Comparison of ENCODE assay signal across 10 cellular contexts in genomic region chr16:89534147-89534788, GRCh38. TPM values are rescaled to one million over a fixed set of nuclear protein-coding genes. Genes with fewer than 3 reads are reported as not detected.
DNase-seq lines count a peak whose midpoint lies in the region; ATAC-seq and TF ChIP-seq lines count a peak whose summit lies in the region.
"Had no signal": no experiment of that assay in that cellular context is flagged by ENCODE, and none has a peak within 500 bp of the region (broad histone marks: within the 10 kb centered on the region; RNA-seq: fewer than 3 reads in every experiment).

No MANE protein-coding gene starts in this region.

- H3K27me3 Mint-ChIP-seq in activated naive CD4-positive, alpha-beta T cell treated with anti-CD3 and anti-CD28 coated beads for 36 hours (ENCODE audit: low read depth) = no peaks in the 10 kb centered on the region

- H3K4me3 ChIP-seq in upper lobe of left lung = no peak overlapping the region

- ATAC-seq in upper lobe of left lung (ENCODE audit: low FRiP score in 2 of 2) (peak; percentile 46 to 80), GM21360 (IDR thresholded peaks at IDR 0.05; ENCODE audit: unreplicated experiment) (no peak), HG03439 (IDR thresholded peaks at IDR 0.05; ENCODE audit: unreplicated experiment) (no peak)

- no peaks in the 10 kb centered on the region for H3K27me3 ChIP-seq in upper lobe of left lung

- no peak overlapping the region for H3K4me3 Mint-ChIP-seq in activated naive CD4-positive, alpha-beta T cell treated with anti-CD3 and anti-CD28 coated beads for 36 hours

- peaks cover 5 to 88% (median 65%) of the 10 kb centered on the region in 4 donors for H3K36me3 ChIP-seq in upper lobe of left lung

- H3K4me1 Mint-ChIP-seq in activated naive CD4-positive, alpha-beta T cell treated with anti-CD3 and anti-CD28 coated beads for 36 hours (ENCODE audit: low read depth) = peaks cover 21% of the 10 kb centered on the region

- H3K4me1 ChIP-seq in upper lobe of left lung = peaks cover 13 to 39% (median 20%) of the 10 kb centered on the region in 4 donors

- H3K9me3 Mint-ChIP-seq in activated naive CD4-positive, alpha-beta T cell treated with anti-CD3 and anti-CD28 coated beads for 36 hours = no peaks in the 10 kb centered on the region

- H3K9me3 ChIP-seq in upper lobe of left lung = no peaks in the 10 kb centered on the region

- H3K27ac ChIP-seq in upper lobe of left lung = peak overlapping the region; percentile 42 to 61 (median 49)
- H3K27ac ChIP-seq: C4-2B had no signal

- WGBS in upper lobe of left lung, 2 donors = 32 to 38% methylated on average over 12 of the region's 12 CpGs

- intact Hi-C loops in activated naive CD4-positive, alpha-beta T cell treated with anti-CD3 and anti-CD28 coated beads for 36 hours (cut with micrococcal nuclease) = no loop called here

- CTCF ChIA-PET in activated naive CD4-positive, alpha-beta T cell treated with anti-CD3 and anti-CD28 coated beads for 36 hours (lab: Charles Lee) = no interaction called here

- peak overlapping the region; percentile 55 for H3K27ac Mint-ChIP-seq in activated naive CD4-positive, alpha-beta T cell treated with anti-CD3 and anti-CD28 coated beads for 36 hours

- TF ChIP-seq CTCF in upper lobe of left lung (IDR thresholded peaks at IDR 0.05) = no peak

- peaks cover 24% of the 10 kb centered on the region for H3K36me3 Mint-ChIP-seq in activated naive CD4-positive, alpha-beta T cell treated with anti-CD3 and anti-CD28 coated beads for 36 hours (ENCODE audit: low read depth)

- no peak for TF ChIP-seq POLR2A in upper lobe of left lung (IDR thresholded peaks at IDR 0.05)

- peak; percentile 17 for DNase-seq in stimulated activated CD4-positive, alpha-beta T cell treated with anti-CD3 and anti-CD28 coated beads, Interleukin-4, amount 100 ng/mL, for 24 hours
- no peak for DNase-seq in stimulated activated CD4-positive, alpha-beta T cell treated with anti-CD3 and anti-CD28 coated beads, Interleukin-2, amount 100 ng/mL, for 48 hours
- peak; percentile 26 for DNase-seq in activated naive CD4-positive, alpha-beta T cell treated with anti-CD3 and anti-CD28 coated beads for 36 hours
- DNase-seq in inferior parietal cortex (ENCODE audit: extremely low spot score) (peak; percentile 20), upper lobe of left lung (peak in 1 of 2 donors; percentile 64), hepatic stellate cell (ENCODE audit: low spot score) (no peak)
- DNase-seq: NCI-H345 had no signal

- TF ChIP-seq EP300 in upper lobe of left lung (IDR thresholded peaks at IDR 0.05) = no peak

RNA-seq across cellular contexts. Expression of gene SPG7, which starts 26.1 kb away (rescaled TPM):
- 10 to 100 TPM; 62.4 to 67.7 TPM for total RNA-seq in activated naive CD4-positive, alpha-beta T cell treated with anti-CD3 and anti-CD28 coated beads for 36 hours
- 100 to 1,000 TPM in 4 of 6 donors, 10 to 100 TPM in 2; 72.6 to 419 (median 111) TPM for total RNA-seq in upper lobe of left lung

RNA-seq across cellular contexts. Expression of gene RPL13, which starts 26.2 kb away (rescaled TPM):
- total RNA-seq in activated naive CD4-positive, alpha-beta T cell treated with anti-CD3 and anti-CD28 coated beads for 36 hours = 1,000 to 10,000 TPM; 3,875 to 3,899 TPM
- total RNA-seq in upper lobe of left lung = 1,000 to 10,000 TPM; 1,332 to 3,837 (median 2,323) TPM

RNA-seq across cellular contexts. Expression of gene CPNE7, which starts 41.3 kb away (rescaled TPM):
- 1 to 10 TPM; 6.4 to 9.0 TPM for total RNA-seq in activated naive CD4-positive, alpha-beta T cell treated with anti-CD3 and anti-CD28 coated beads for 36 hours
- 10 to 100 TPM in 1 of 6 donors, 1 to 10 TPM in 3, not detected in 2; 1.4 to 14.7 (median 3.6) TPM for total RNA-seq in upper lobe of left lung

RNA-seq across cellular contexts. Expression of gene ANKRD11, which starts 43.9 kb away (rescaled TPM):
- total RNA-seq in activated naive CD4-positive, alpha-beta T cell treated with anti-CD3 and anti-CD28 coated beads for 36 hours = 100 to 1,000 TPM; 174 to 177 TPM
- total RNA-seq in upper lobe of left lung = 100 to 1,000 TPM in 5 of 6 donors, 10 to 100 TPM in 1; 92.4 to 313 (median 134) TPM

Comparison
In these comparisons a context has a peak if more than half of its experiments do, and no peak if none do; other contexts are left out.
1. DNase-seq: peak in stimulated activated CD4-positive, alpha-beta T cell treated with anti-CD3 and anti-CD28 coated beads, Interleukin-4, amount 100 ng/mL, for 24 hours (single experiment), activated naive CD4-positive, alpha-beta T cell treated with anti-CD3 and anti-CD28 coated beads for 36 hours (single experiment) and inferior parietal cortex (single experiment); none in stimulated activated CD4-positive, alpha-beta T cell treated with anti-CD3 and anti-CD28 coated beads, Interleukin-2, amount 100 ng/mL, for 48 hours (0 of 2) and hepatic stellate cell (single experiment).
2. ATAC-seq: peak in upper lobe of left lung (2 of 2); none in GM21360 (single experiment) and HG03439 (single experiment).